Comparison of ENCODE assay signal across 16 cellular contexts in the genomic region with DNA sequence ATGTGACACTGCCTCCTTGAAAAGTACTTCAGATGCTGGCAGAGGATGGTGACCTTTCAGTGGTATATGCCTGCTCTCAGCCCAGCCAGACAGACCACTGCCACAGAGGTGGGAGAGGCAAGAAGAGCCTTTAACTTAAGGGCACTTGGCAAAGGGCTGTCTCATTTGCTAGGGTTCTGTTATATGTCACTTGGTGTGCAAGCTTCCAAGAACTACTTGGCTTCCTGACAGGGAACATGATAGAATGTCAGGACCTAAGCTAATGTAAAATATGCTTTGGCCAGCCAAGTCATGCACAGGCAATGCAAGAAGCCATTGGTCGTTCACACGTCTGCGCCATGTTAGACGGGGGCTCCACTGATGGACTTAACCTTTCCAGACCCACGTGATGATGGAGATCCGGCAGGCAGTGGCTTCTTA. TPM values are rescaled to one million over a fixed set of nuclear protein-coding genes. Genes with fewer than 3 reads are reported as not detected.
DNase-seq lines count a peak whose midpoint lies in the region; ATAC-seq and TF ChIP-seq lines count a peak whose summit lies in the region.
"Had no signal": no experiment of that assay in that cellular context is flagged by ENCODE, and none has a peak within 500 bp of the region (broad histone marks: within the 10 kb centered on the region; RNA-seq: fewer than 3 reads in every experiment).

No MANE protein-coding gene starts in this region.

- H2AK9ac ChIP-seq in IMR-90 (replicated peaks; ENCODE audit: low read depth, low read length, poor library complexity) = no peak overlapping the region

- intact Hi-C loops in IMR-90 (cut with micrococcal nuclease) (no loop called here), left ventricle myocardium superior (cut with micrococcal nuclease) (no loop called here), gastrocnemius medialis (cut with DNase I; ENCODE audit: low total_unique reads) (loop anchor here (1.0 to 2.0 kb wide), 2 partner anchors 23 to 62 kb away; no protein-coding TSS in a partner anchor), esophagus squamous epithelium (cut with DNase I) (no loop called here)

- no peaks in the 10 kb centered on the region for H4K20me1 ChIP-seq in IMR-90 (ENCODE audit: insufficient read depth, low read length)

- no peak overlapping the region for H4K91ac ChIP-seq in IMR-90 (ENCODE audit: insufficient read depth, low read depth, low read length)

- H3K27ac ChIP-seq in IMR-90 (ENCODE audit: insufficient read depth, low read length) (no peak overlapping the region), gastrocnemius medialis (peak overlapping the region; percentile 86 to 94 (median 88)), esophagus squamous epithelium (no peak overlapping the region)
- H3K27ac ChIP-seq: GM23248 had no signal

- no peak overlapping the region for H3K56ac ChIP-seq in IMR-90 (ENCODE audit: extremely low read depth, insufficient read depth, low read length)

- H3K79me1 ChIP-seq in IMR-90 (ENCODE audit: low read depth in 1 of 2, low read length in 2 of 2) = no peaks in the 10 kb centered on the region

- DNase-seq in IMR-90 (peak; percentile 13), choroid plexus epithelial cell (ENCODE audit: low read depth) (peak; percentile 21), left ventricle myocardium superior (peak; percentile 67), gastrocnemius medialis (peak; percentile 66 to 80), islet precursor cell (no peak), esophagus squamous epithelium (lab: John Stamatoyannopoulos, UW) (no peak)
- DNase-seq in activated T-cell treated with anti-CD3 and anti-CD28 coated beads, Interleukin-2, amount 50 U/mL, for 1 hour = no peak
- DNase-seq: AML-193, DMS79, GF-D8, GM23248, KG1, NCI-H1092, NCI-H345, NCI-H69, PC-3 had no signal

- no peak overlapping the region for H3K23ac ChIP-seq in IMR-90 (ENCODE audit: low read depth, low read length)

- no peak overlapping the region for H3K4me3 ChIP-seq in IMR-90 (ENCODE audit: insufficient read depth, low read depth, low read length)
- no peak overlapping the region for H3K4me3 ChIP-seq in choroid plexus epithelial cell (ENCODE audit: low read depth, low read length)
- peak overlapping the region in 1 of 4 donors; percentile 9 for H3K4me3 ChIP-seq in gastrocnemius medialis
- no peak overlapping the region for H3K4me3 ChIP-seq in esophagus squamous epithelium
- H3K4me3 ChIP-seq: GM23248 had no signal

- POLR2A ChIA-PET in IMR-90 (lab: Charles Lee; ENCODE audit: unreplicated experiment) = no interaction called here

- TF ChIP-seq RAD21 in IMR-90 (IDR thresholded peaks at IDR 0.05; ENCODE audit: low read length) = no peak

- WGBS in IMR-90 (ENCODE audit: extremely low coverage in 2 of 2, insufficient read length in 1 of 2), 2 experiments = 84% methylated on average over 6 of the region's 6 CpGs; no CpG with 5 or more reads in 1 of the 2 experiments
- WGBS in esophagus squamous epithelium, 2 donors = 84 to 88% methylated on average over 4 to 6 of the region's 6 CpGs

- H3K27me3 ChIP-seq in IMR-90 (ENCODE audit: control insufficient read depth, insufficient read depth, low read length) = no peaks in the 10 kb centered on the region
- H3K27me3 ChIP-seq in gastrocnemius medialis = no peaks in the 10 kb centered on the region
- H3K27me3 ChIP-seq in esophagus squamous epithelium = peaks cover 0 to 4% (median 0%) of the 10 kb centered on the region in 4 donors

- H3K9ac ChIP-seq in IMR-90 (ENCODE audit: low read depth, low read length) = no peak overlapping the region
- H3K9ac ChIP-seq: GM23248 had no signal

- no peak overlapping the region for H3K18ac ChIP-seq in IMR-90 (ENCODE audit: low read depth, low read length)

- CTCF ChIA-PET in IMR-90 (lab: Yijun Ruan, JAX) = no interaction called here

- in situ Hi-C loops in IMR-90 (cut with MboI; ENCODE audit: low sequenced_read_pairs) (no loop called here), gastrocnemius medialis (cut with MboI; ENCODE audit: low sequenced_read_pairs in 4 of 4) (no loop called here)

- H3K4me2 ChIP-seq in IMR-90 (ENCODE audit: low read depth, low read length) = no peak overlapping the region

- peak; percentile 11; the same call in 1 of the 2 replicates for ATAC-seq in IMR-90 (ENCODE audit: low read depth)
- ATAC-seq in left ventricle myocardium superior = peak; percentile 82
- ATAC-seq in gastrocnemius medialis = peak; percentile 50 to 60
- ATAC-seq: PC-3 had no signal

- no peak overlapping the region for H3K14ac ChIP-seq in IMR-90 (replicated peaks; ENCODE audit: low read depth, low read length)

- BruUV-seq in IMR-90 (replicated peaks; lab: Mats Ljungman, UMichigan) = no TSS peak

- no peak overlapping the region for H2AFZ ChIP-seq in IMR-90 (replicated peaks; ENCODE audit: low read length, poor library complexity)
- H2AFZ ChIP-seq: GM23248 had no signal

- H2BK20ac ChIP-seq in IMR-90 (ENCODE audit: low read depth, low read length) = no peak overlapping the region

- H2BK5ac ChIP-seq in IMR-90 (ENCODE audit: low read depth, low read length, poor library complexity, severe bottlenecking) = no peak overlapping the region

- dilution Hi-C loops in IMR-90 (cut with HindIII; ENCODE audit: low sequenced_read_pairs, unreplicated experiment) = no loop called here

- H2AK5ac ChIP-seq in IMR-90 (ENCODE audit: low read depth, low read length) = no peak overlapping the region

- TF ChIP-seq CTCF in IMR-90 (conservative IDR thresholded peaks at IDR 0.05; ENCODE audit: low read depth, low read length) = no peak
- TF ChIP-seq CTCF in choroid plexus epithelial cell (conservative IDR thresholded peaks at IDR 0.05; ENCODE audit: low read depth, low read length) = no peak
- TF ChIP-seq CTCF in gastrocnemius medialis (IDR thresholded peaks at IDR 0.05 in 4 of 5, conservative IDR thresholded peaks at IDR 0.05 in 1 of 5) = no peak
- TF ChIP-seq CTCF in esophagus squamous epithelium (IDR thresholded peaks at IDR 0.05) = no peak

- H3K36me3 ChIP-seq in IMR-90 (ENCODE audit: control insufficient read depth, insufficient read depth, low read length) (no peaks in the 10 kb centered on the region), gastrocnemius medialis (no peaks in the 10 kb centered on the region), esophagus squamous epithelium (no peaks in the 10 kb centered on the region)

- H3K4me1 ChIP-seq in IMR-90 (ENCODE audit: control insufficient read depth, insufficient read depth, low read length) (no peaks in the 10 kb centered on the region; the same call in 1 of the 2 replicates), gastrocnemius medialis (peaks cover 64 to 77% of the 10 kb centered on the region in 2 donors), esophagus squamous epithelium (no peaks in the 10 kb centered on the region)

- no peak overlapping the region for H3K4ac ChIP-seq in IMR-90 (ENCODE audit: low read depth, low read length)

- H3K9me1 ChIP-seq in IMR-90 (ENCODE audit: insufficient read depth, low read length) = no peaks in the 10 kb centered on the region

- no peak for TF ChIP-seq POLR2A in IMR-90 (IDR thresholded peaks at IDR 0.05; ENCODE audit: low read depth, low read length)
- TF ChIP-seq POLR2A in gastrocnemius medialis (IDR thresholded peaks at IDR 0.05) = no peak
- no peak for TF ChIP-seq POLR2A in esophagus squamous epithelium (IDR thresholded peaks at IDR 0.05)

- H4K5ac ChIP-seq in IMR-90 (ENCODE audit: low read depth, low read length) = no peak overlapping the region

- H2BK120ac ChIP-seq in IMR-90 (ENCODE audit: low read depth, low read length) = no peak overlapping the region

- H3K9me3 ChIP-seq in IMR-90 (ENCODE audit: control insufficient read depth, insufficient read depth, low read length) (no peaks in the 10 kb centered on the region), gastrocnemius medialis (no peaks in the 10 kb centered on the region), esophagus squamous epithelium (no peaks in the 10 kb centered on the region)

- no peak overlapping the region for H2BK15ac ChIP-seq in IMR-90 (ENCODE audit: low read depth, low read length)

- no peak overlapping the region for H4K8ac ChIP-seq in IMR-90 (ENCODE audit: low read depth in 2 of 2, low read length in 2 of 2)

TF ChIP-seq in IMR-90, 13 proteins besides CTCF, POLR2A, EP300 and RAD21 (continues in another document):
- TF ChIP-seq MAFK (IDR thresholded peaks at IDR 0.05; ENCODE audit: low read depth, low read length) (no peak), MXI1 (IDR thresholded peaks at IDR 0.05; ENCODE audit: borderline replicate concordance, low read depth, low read length) (no peak), BHLHE40 (IDR thresholded peaks at IDR 0.05; ENCODE audit: low read depth, low read length) (no peak), FOS (IDR thresholded peaks at IDR 0.05; ENCODE audit: low read depth, low read length) (no peak), SMC3 (IDR thresholded peaks at IDR 0.05; ENCODE audit: low read depth, low read length) (no peak), CEBPB (IDR thresholded peaks at IDR 0.05; ENCODE audit: low read depth, low read length) (no peak), ELK1 (IDR thresholded peaks at IDR 0.05; ENCODE audit: borderline replicate concordance, low read depth, low read length) (no peak), RFX5 (IDR thresholded peaks at IDR 0.05; ENCODE audit: low read depth, low read length) (no peak), MAZ (IDR thresholded peaks at IDR 0.05; ENCODE audit: borderline replicate concordance, low read depth, low read length) (no peak), CHD1 (IDR thresholded peaks at IDR 0.05; ENCODE audit: low read depth, low read length) (no peak), NFE2L2 (IDR thresholded peaks at IDR 0.05; ENCODE audit: low read depth, low read length) (no peak)

RNA-seq across cellular contexts. Expression of gene RBM20, which starts 54.7 kb away (rescaled TPM):
- total RNA-seq in IMR-90 (2012; rRNA removed) (under 0.01 TPM in 2 replicates), left ventricle myocardium superior (114 TPM), gastrocnemius medialis (10 to 100 TPM in 2 of 4 donors, 1 to 10 TPM in 2; 7.4 to 18.4 (median 10.2) TPM), esophagus squamous epithelium (10 to 100 TPM in 1 of 4 donors, 1 to 10 TPM in 3; 2.1 to 10.3 (median 3.7) TPM)
- polyA plus RNA-seq in IMR-90 (2012; rRNA removed) = 0.09 and 0.15 TPM in 2 replicates
- polyA plus RNA-seq in IMR-90 (2012; cell fraction: cytosol; rRNA removed) = 0.03 and 0.04 TPM in 2 replicates
- 0.05 and 0.39 TPM in 2 replicates for polyA plus RNA-seq in IMR-90 (2012; cell fraction: nucleus; rRNA removed; ENCODE audit: low replicate concordance)
- total RNA-seq: GM23248 had no signal
- polyA plus RNA-seq: GM23248 had no signal

Comparison
In these comparisons a context has a peak if more than half of its experiments do, and no peak if none do; other contexts are left out.
1. ATAC-seq: peak in every context shown above with its lines; median percentile 82 in left ventricle myocardium superior; 55 in gastrocnemius medialis; 11 in IMR-90.
2. DNase-seq: peak in IMR-90 (single experiment), choroid plexus epithelial cell (single experiment), left ventricle myocardium superior (single experiment) and gastrocnemius medialis (2 of 2); none in activated T-cell treated with anti-CD3 and anti-CD28 coated beads, Interleukin-2, amount 50 U/mL, for 1 hour (single experiment), islet precursor cell (single experiment) and esophagus squamous epithelium (single experiment).
3. H3K27ac ChIP-seq: peak in gastrocnemius medialis (4 of 4); none in IMR-90 (single experiment) and esophagus squamous epithelium (0 of 4).